Comparison of ENCODE assay signal across 1 cellular context in genomic region chr19:18424890-18425514, GRCh38.
TF ChIP-seq lines count a peak whose summit lies in the region.

No MANE protein-coding gene starts in this region.

TF ChIP-seq in SK-N-SH, 30 proteins besides CTCF, POLR2A, EP300 and RAD21:
- no peak for TF ChIP-seq RCOR1 (IDR thresholded peaks at IDR 0.05; ENCODE audit: low read length)
- TF ChIP-seq JUND (IDR thresholded peaks at IDR 0.05), result no peak
- no peak for TF ChIP-seq FOSL2 (IDR thresholded peaks at IDR 0.05; ENCODE audit: borderline replicate concordance, low read depth)
- no peak for TF ChIP-seq PBX3 (IDR thresholded peaks at IDR 0.05)
